ENCODE assay signal across 1 cellular context in genomic region chr12:6723607-6724408, GRCh38.
TF ChIP-seq lines count a peak whose summit lies in the region.

COPS7A (plus strand) TSS chr12:6724046; CDS start chr12:6724657, 611 bp downstream.

TF ChIP-seq in K562, 482 proteins besides CTCF, POLR2A, EP300 and RAD21 (continued from another document and continues in another):
- no peak for TF ChIP-seq NUFIP1 (IDR thresholded peaks at IDR 0.05; ENCODE audit: partially characterized antibody)
- peak; percentile 73 to 77; a peak in 3 of 4 replicates for TF ChIP-seq MLLT1 (IDR thresholded peaks at IDR 0.05)
- TF ChIP-seq KLF6 (CRISPR knock-in tag; IDR thresholded peaks at IDR 0.05; ENCODE audit: borderline replicate concordance): no peak
- peak; percentile 73 for TF ChIP-seq RB1 (IDR thresholded peaks at IDR 0.05; ENCODE audit: low read depth)
- no peak for TF ChIP-seq ZNF41 (CRISPR knock-in tag; conservative IDR thresholded peaks at IDR 0.05)
- no peak for TF ChIP-seq ZNF449 (CRISPR knock-in tag; IDR thresholded peaks at IDR 0.05)
- TF ChIP-seq USF2 (CRISPR knock-in tag; IDR thresholded peaks at IDR 0.05): peak; percentile 91
- TF ChIP-seq DNMT1 (IDR thresholded peaks at IDR 0.05): 0 out of 2 replicates have a peak, but pooled peaks have one; percentile 69
- TF ChIP-seq ELF2 (CRISPR knock-in tag; IDR thresholded peaks at IDR 0.05): peak; percentile 66; the same call in 1 of the 2 replicates
- peak; percentile 6 for TF ChIP-seq POU5F1 (IDR thresholded peaks at IDR 0.05; ENCODE audit: borderline replicate concordance, low read depth, low read length, partially characterized antibody)
- TF ChIP-seq RCOR1 (IDR thresholded peaks at IDR 0.05; ENCODE audit: borderline replicate concordance in 1 of 2, low read depth in 2 of 2, low read length in 2 of 2): peak in 1 of 2 experiments; percentile 58; a peak in 1 of 4 replicates
- peak; percentile 88 for TF ChIP-seq RBFOX2 (IDR thresholded peaks at IDR 0.05; ENCODE audit: low read depth, low read length)
- no peak for TF ChIP-seq KHSRP (IDR thresholded peaks at IDR 0.05)
- 0 out of 2 replicates have a peak, but pooled peaks have one; percentile 59 for TF ChIP-seq E2F5 (CRISPR knock-in tag; IDR thresholded peaks at IDR 0.05)
- TF ChIP-seq ZNF395 (CRISPR knock-in tag; IDR thresholded peaks at IDR 0.05): peak; percentile 77; the same call in 1 of the 2 replicates
- peak; percentile 99 for TF ChIP-seq ETV5 (CRISPR knock-in tag; IDR thresholded peaks at IDR 0.05; ENCODE audit: low read depth)
- 0 out of 2 replicates have a peak, but pooled peaks have one; percentile 14 for TF ChIP-seq SMARCE1 (IDR thresholded peaks at IDR 0.05)
- TF ChIP-seq NFRKB (IDR thresholded peaks at IDR 0.05; ENCODE audit: low read depth): peak; percentile 59
- TF ChIP-seq NRF1 (conservative IDR thresholded peaks at IDR 0.05 in 1 of 2, IDR thresholded peaks at IDR 0.05 in 1 of 2): peak; percentile 78 to 84
- 0 out of 2 replicates have a peak, but pooled peaks have one; percentile 21 for TF ChIP-seq ZBTB26 (CRISPR knock-in tag; IDR thresholded peaks at IDR 0.05)
- no peak for TF ChIP-seq CBX5 (IDR thresholded peaks at IDR 0.05; ENCODE audit: borderline replicate concordance, low read depth)
- peak; percentile 87 for TF ChIP-seq CREB1 (IDR thresholded peaks at IDR 0.05)
- TF ChIP-seq CREB1 (CRISPR knock-in tag; IDR thresholded peaks at IDR 0.05): peak; percentile 91
- TF ChIP-seq MNT (conservative IDR thresholded peaks at IDR 0.05): peak; percentile 96 to 97
- no peak for TF ChIP-seq PHB2 (IDR thresholded peaks at IDR 0.05; ENCODE audit: low read depth)
- peak; percentile 79 for TF ChIP-seq ZFX (CRISPR knock-in tag; IDR thresholded peaks at IDR 0.05)
- TF ChIP-seq TAF1 (IDR thresholded peaks at IDR 0.05; ENCODE audit: control insufficient read depth, extremely low read depth, insufficient read depth, low read length, severe bottlenecking): peak; percentile 70
- peak; percentile 34 for TF ChIP-seq SAP30 (IDR thresholded peaks at IDR 0.05; ENCODE audit: borderline replicate concordance, insufficient read depth, low read depth, low read length, poor library complexity, severe bottlenecking)
- TF ChIP-seq ZBTB11 (CRISPR knock-in tag; IDR thresholded peaks at IDR 0.05): peak in 1 of 3 experiments; percentile 93; a peak in 2 of 6 replicates
- peak; percentile 50 for TF ChIP-seq MXD1 (CRISPR knock-in tag; IDR thresholded peaks at IDR 0.05; ENCODE audit: borderline replicate concordance, poor library complexity, severe bottlenecking)
- TF ChIP-seq SPI1 (IDR thresholded peaks at IDR 0.05; ENCODE audit: borderline replicate concordance, low read depth, low read length): peak; percentile 59; the same call in 1 of the 2 replicates
- peak; percentile 66; the same call in 1 of the 2 replicates for TF ChIP-seq JUN (IDR thresholded peaks at IDR 0.05; ENCODE audit: borderline replicate concordance, low read depth, low read length)
- no peak for TF ChIP-seq JUN (CRISPR knock-in tag; IDR thresholded peaks at IDR 0.05; ENCODE audit: borderline replicate concordance)
- TF ChIP-seq NBN (IDR thresholded peaks at IDR 0.05; ENCODE audit: low read depth): peak; percentile 33; the same call in 1 of the 2 replicates
- peak in 1 of 2 experiments; percentile 29; a peak in 1 of 4 replicates for TF ChIP-seq TEAD1 (CRISPR knock-in tag; IDR thresholded peaks at IDR 0.05)
- TF ChIP-seq TFAP4 (CRISPR knock-in tag; IDR thresholded peaks at IDR 0.05; ENCODE audit: borderline replicate concordance): peak; percentile 100
- peak; percentile 76 for TF ChIP-seq TAF9B (IDR thresholded peaks at IDR 0.05; ENCODE audit: partially characterized antibody)
- peak; percentile 70 for TF ChIP-seq KDM5B (IDR thresholded peaks at IDR 0.05; ENCODE audit: insufficient replicate concordance, low read depth, low read length)
- peak; percentile 80 for TF ChIP-seq NR2C1 (IDR thresholded peaks at IDR 0.05)
- peak; percentile 84 for TF ChIP-seq NR2C1 (tag; IDR thresholded peaks at IDR 0.05)
- peak; percentile 95 for TF ChIP-seq BHLHE40 (IDR thresholded peaks at IDR 0.05; ENCODE audit: low read length)
- peak; percentile 13; the same call in 1 of the 2 replicates for TF ChIP-seq CHD2 (IDR thresholded peaks at IDR 0.05; ENCODE audit: low read depth, low read length)
- peak; percentile 85 for TF ChIP-seq RNF2 (IDR thresholded peaks at IDR 0.05)
- peak; percentile 15 to 82 (median 54) for TF ChIP-seq YY1 (IDR thresholded peaks at IDR 0.05; ENCODE audit: borderline replicate concordance in 1 of 3, control insufficient read depth in 1 of 3, extremely low read depth in 1 of 3, insufficient read depth in 3 of 3, insufficient read length in 1 of 3, insufficient replicate concordance in 2 of 3, low read depth in 1 of 3, low read length in 2 of 3)
- no peak for TF ChIP-seq KAT8 (IDR thresholded peaks at IDR 0.05; ENCODE audit: low read depth)
- TF ChIP-seq NCOR1 (IDR thresholded peaks at IDR 0.05): 0 out of 2 replicates have a peak, but pooled peaks have one; percentile 5
- no peak for TF ChIP-seq SLC30A9 (CRISPR knock-in tag; IDR thresholded peaks at IDR 0.05)
- peak; percentile 68; the same call in 1 of the 2 replicates for TF ChIP-seq ZKSCAN1 (IDR thresholded peaks at IDR 0.05; ENCODE audit: low read depth, low read length)
- TF ChIP-seq NONO (IDR thresholded peaks at IDR 0.05; ENCODE audit: low read depth in 2 of 2, low read length in 1 of 2): peak in 1 of 2 experiments; percentile 21; a peak in 1 of 4 replicates
- TF ChIP-seq JUND (IDR thresholded peaks at IDR 0.05; ENCODE audit: borderline replicate concordance, low read depth, low read length): peak; percentile 55; the same call in 1 of the 2 replicates
- TF ChIP-seq JUND (tag; IDR thresholded peaks at IDR 0.05; ENCODE audit: borderline replicate concordance, low read depth, low read length): no peak
